ENCODE assay signal across 1 cellular context in genomic region chr20:48275325-48275724, GRCh38.
TF ChIP-seq lines count a peak whose summit lies in the region.

No MANE protein-coding gene starts in this region.

TF ChIP-seq in SK-N-SH, 30 proteins besides CTCF, POLR2A, EP300 and RAD21 (continued from another document):
- TF ChIP-seq PBX3 (IDR thresholded peaks at IDR 0.05) (no peak), FOXM1 (IDR thresholded peaks at IDR 0.05; ENCODE audit: low read depth) (no peak), ELF1 (IDR thresholded peaks at IDR 0.05) (no peak), TAF1 (IDR thresholded peaks at IDR 0.05; ENCODE audit: borderline replicate concordance, low read depth, low read length) (no peak)
